18 cellular contexts compared by ENCODE assay signal in the genomic region with DNA sequence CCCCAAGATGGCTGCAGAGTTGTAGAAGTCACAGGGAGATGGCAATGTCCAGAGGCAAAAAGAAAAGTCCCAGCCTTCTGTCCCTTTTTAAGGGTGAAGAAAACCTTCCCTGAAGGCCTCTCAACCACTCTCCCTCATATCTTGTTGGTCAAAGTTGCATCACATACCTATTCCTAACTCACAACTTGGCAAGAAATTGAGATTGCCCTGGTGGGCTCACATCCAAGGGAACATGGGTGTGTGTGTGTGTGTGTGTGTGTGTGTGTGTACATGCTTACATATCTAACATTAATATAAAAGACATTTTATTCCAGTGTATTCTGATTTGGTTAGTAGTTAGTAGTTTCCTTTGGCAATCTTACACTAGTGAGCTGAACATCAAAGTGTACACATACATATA.
"Had no signal": no experiment of that assay in that cellular context is flagged by ENCODE, and none has a peak within 500 bp of the region (broad histone marks: within the 10 kb centered on the region; RNA-seq: fewer than 3 reads in every experiment).

No MANE protein-coding gene starts in this region.

- H3K27me3 Mint-ChIP-seq: natural killer cell treated with Interleukin-12 subunit alpha and Interleukin-12 subunit beta and Interleukin-15 and Interleukin-18, amount 100 ng/mL, for 72 hours; progenitor cell of endocrine pancreas had no signal

- H3K36me3 ChIP-seq: stomach had no signal

- H3K4me3 Mint-ChIP-seq: natural killer cell treated with Interleukin-12 subunit alpha and Interleukin-12 subunit beta and Interleukin-15 and Interleukin-18, amount 100 ng/mL, for 72 hours had no signal

- H3K9me3 Mint-ChIP-seq: natural killer cell treated with Interleukin-12 subunit alpha and Interleukin-12 subunit beta and Interleukin-15 and Interleukin-18, amount 100 ng/mL, for 72 hours had no signal

- ATAC-seq: foreskin keratinocyte; left colon; left ventricle myocardium superior; natural killer cell treated with Interleukin-12 subunit alpha and Interleukin-12 subunit beta and Interleukin-15 and Interleukin-18, amount 100 ng/mL, for 72 hours; right cardiac atrium had no signal

- H3K27me3 ChIP-seq: foreskin keratinocyte, hepatocyte, stomach had no signal

- H3K9me3 ChIP-seq: stomach had no signal

- H3K36me3 Mint-ChIP-seq: natural killer cell treated with Interleukin-12 subunit alpha and Interleukin-12 subunit beta and Interleukin-15 and Interleukin-18, amount 100 ng/mL, for 72 hours had no signal

- DNase-seq: dermis blood vessel endothelial cell; erythroblast; foreskin keratinocyte; head of caudate nucleus; left colon; left ventricle myocardium superior; mesenchymal stem cell; midbrain; right cardiac atrium; small intestine; stimulated activated CD4-positive, alpha-beta T cell treated with anti-CD3 and anti-CD28 coated beads, Interleukin-12 subunit alpha, Interleukin-12 subunit beta, amount 100 ng/mL, for 4 hours; stimulated activated naive CD4-positive, alpha-beta T cell; stomach; trophoblast cell had no signal

- H3K27ac ChIP-seq: foreskin keratinocyte, hepatocyte, stomach had no signal

- H3K27ac Mint-ChIP-seq: natural killer cell treated with Interleukin-12 subunit alpha and Interleukin-12 subunit beta and Interleukin-15 and Interleukin-18, amount 100 ng/mL, for 72 hours; progenitor cell of endocrine pancreas had no signal

- H3K4me3 ChIP-seq: hepatocyte, lung, stomach had no signal

- H3K4me1 ChIP-seq: foreskin keratinocyte, stomach had no signal
